Comparison of ENCODE assay signal across 8 cellular contexts in the genomic region with DNA sequence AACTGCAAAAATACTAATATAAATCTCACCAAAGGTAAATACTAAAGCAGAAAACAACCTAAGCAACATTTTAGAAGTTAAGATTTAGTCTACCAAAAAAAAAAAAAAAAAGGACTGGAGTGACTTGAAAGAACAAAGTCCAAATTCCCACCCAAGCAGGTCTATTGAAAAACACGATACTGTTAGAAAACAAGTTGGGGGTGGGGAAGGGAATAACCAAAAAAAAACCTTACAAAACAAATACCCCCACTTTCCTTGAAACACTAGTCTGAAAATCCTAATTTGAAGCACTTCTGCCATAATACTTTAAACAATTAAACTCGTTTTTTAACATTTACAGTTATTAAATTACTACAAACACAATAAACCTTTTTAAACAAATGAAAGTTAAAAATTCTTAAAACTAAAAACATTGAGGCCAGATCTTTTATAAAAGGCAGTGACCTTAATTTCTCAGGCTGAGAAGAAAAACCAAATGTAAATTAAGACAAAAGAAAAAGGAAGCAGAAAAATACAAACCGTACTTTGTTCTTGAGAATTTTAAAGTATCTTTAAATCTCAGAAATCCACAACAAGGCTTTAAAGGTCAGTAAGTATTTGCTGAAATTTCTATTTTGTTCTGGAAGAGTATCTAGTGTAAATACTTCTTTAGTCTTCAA.
DNase-seq lines count a peak whose midpoint lies in the region; ATAC-seq and TF ChIP-seq lines count a peak whose summit lies in the region.

No MANE protein-coding gene starts in this region.

- peaks cover 4 to 7% of the 10 kb centered on the region in 2 donors for H3K36me3 Mint-ChIP-seq in activated T-cell treated with anti-CD3 and anti-CD28 coated beads, Interleukin-2, amount 50 U/mL, for 72 hours (ENCODE audit: insufficient read depth in 2 of 2)
- no peaks in the 10 kb centered on the region for H3K36me3 Mint-ChIP-seq in neural progenitor cell

- no peaks in the 10 kb centered on the region for H3K27me3 ChIP-seq in neural progenitor cell

- no peaks in the 10 kb centered on the region for H3K36me3 ChIP-seq in neural progenitor cell

- peak overlapping the region; percentile 94 to 98 for H3K4me3 Mint-ChIP-seq in activated T-cell treated with anti-CD3 and anti-CD28 coated beads, Interleukin-2, amount 50 U/mL, for 72 hours
- H3K4me3 Mint-ChIP-seq in neural progenitor cell, result peak overlapping the region; percentile 98

- no peaks in the 10 kb centered on the region for H3K27me3 Mint-ChIP-seq in activated T-cell treated with anti-CD3 and anti-CD28 coated beads, Interleukin-2, amount 50 U/mL, for 72 hours (ENCODE audit: low read depth)
- H3K27me3 Mint-ChIP-seq in neural progenitor cell (ENCODE audit: insufficient read depth, low read depth), result no peaks in the 10 kb centered on the region

- H3K9me3 Mint-ChIP-seq in activated T-cell treated with anti-CD3 and anti-CD28 coated beads, Interleukin-2, amount 50 U/mL, for 72 hours, result no peaks in the 10 kb centered on the region
- no peaks in the 10 kb centered on the region for H3K9me3 Mint-ChIP-seq in neural progenitor cell

- H3K9me3 ChIP-seq in neural progenitor cell (ENCODE audit: low read depth), result no peaks in the 10 kb centered on the region

- peaks cover 90% of the 10 kb centered on the region for H3K79me2 ChIP-seq in neural progenitor cell (ENCODE audit: low read depth)

- H3K4me2 ChIP-seq in neural progenitor cell, result peak overlapping the region; percentile 86

- TF ChIP-seq CTCF in neural progenitor cell (IDR thresholded peaks at IDR 0.05), result no peak
- no peak for TF ChIP-seq CTCF in GM13977 (IDR thresholded peaks at IDR 0.05; ENCODE audit: extremely low read depth, insufficient read depth, missing control alignments)

- peaks cover 25% of the 10 kb centered on the region for H3K4me1 ChIP-seq in neural progenitor cell

- no peak for DNase-seq in activated T-cell treated with anti-CD3 and anti-CD28 coated beads, Interleukin-2, amount 50 U/mL, for 72 hours
- no peak for DNase-seq in activated T-cell treated with anti-CD3 and anti-CD28 coated beads, Interleukin-2, amount 50 U/mL, for 1 hour
- DNase-seq in SK-N-DZ (ENCODE audit: low spot score) (peak; percentile 23), erythroblast (lab: John Stamatoyannopoulos, UW) (peak; percentile 61 to 77), neural progenitor cell (ENCODE audit: low spot score) (peak; percentile 57), NCI-H1105 (lab: John Stamatoyannopoulos, UW) (no peak), GM13977 (ENCODE audit: low spot score) (no peak), anterior cingulate cortex (lab: John Stamatoyannopoulos, UW) (no peak)

- in situ Hi-C loops in GM13977 (cut with MboI; ENCODE audit: low pct_unique_long_range_greater_than_20kb, low sequenced_read_pairs, unreplicated experiment), result no loop called here

- no peak for ATAC-seq in activated T-cell treated with anti-CD3 and anti-CD28 coated beads, Interleukin-2, amount 50 U/mL, for 72 hours (replicated peaks in 1 of 2)

- H3K27ac ChIP-seq in neural progenitor cell, result peak overlapping the region; percentile 95

- no peak overlapping the region for H2AFZ ChIP-seq in neural progenitor cell (replicated peaks)

- H3F3A ChIP-seq in neural progenitor cell (ENCODE audit: low read depth), result peaks cover 35% of the 10 kb centered on the region

- H3K4me1 Mint-ChIP-seq in activated T-cell treated with anti-CD3 and anti-CD28 coated beads, Interleukin-2, amount 50 U/mL, for 72 hours (ENCODE audit: low read depth), result peaks cover 32% of the 10 kb centered on the region
- peaks cover 13% of the 10 kb centered on the region for H3K4me1 Mint-ChIP-seq in neural progenitor cell

- peak overlapping the region; percentile 68 for H3K4me3 ChIP-seq in neural progenitor cell

- peaks cover 20% of the 10 kb centered on the region for H4K20me1 ChIP-seq in neural progenitor cell (ENCODE audit: low read depth)

- no peak for TF ChIP-seq POLR2A in erythroblast (IDR thresholded peaks at IDR 0.05; ENCODE audit: low read length)

- H3K9ac ChIP-seq in neural progenitor cell, result peak overlapping the region; percentile 73

- H3K27ac Mint-ChIP-seq in activated T-cell treated with anti-CD3 and anti-CD28 coated beads, Interleukin-2, amount 50 U/mL, for 72 hours, result peak overlapping the region; percentile 100
- H3K27ac Mint-ChIP-seq in neural progenitor cell, result peak overlapping the region; percentile 99

Comparison
In these comparisons a context has a peak if more than half of its experiments do, and no peak if none do; other contexts are left out.
1. DNase-seq: peak in SK-N-DZ (single experiment), erythroblast (2 of 2) and neural progenitor cell (single experiment); none in activated T-cell treated with anti-CD3 and anti-CD28 coated beads, Interleukin-2, amount 50 U/mL, for 72 hours (0 of 2), activated T-cell treated with anti-CD3 and anti-CD28 coated beads, Interleukin-2, amount 50 U/mL, for 1 hour (single experiment), NCI-H1105 (single experiment), GM13977 (single experiment) and anterior cingulate cortex (0 of 58).